ENCODE assay signal across 18 cellular contexts in the genomic region with DNA sequence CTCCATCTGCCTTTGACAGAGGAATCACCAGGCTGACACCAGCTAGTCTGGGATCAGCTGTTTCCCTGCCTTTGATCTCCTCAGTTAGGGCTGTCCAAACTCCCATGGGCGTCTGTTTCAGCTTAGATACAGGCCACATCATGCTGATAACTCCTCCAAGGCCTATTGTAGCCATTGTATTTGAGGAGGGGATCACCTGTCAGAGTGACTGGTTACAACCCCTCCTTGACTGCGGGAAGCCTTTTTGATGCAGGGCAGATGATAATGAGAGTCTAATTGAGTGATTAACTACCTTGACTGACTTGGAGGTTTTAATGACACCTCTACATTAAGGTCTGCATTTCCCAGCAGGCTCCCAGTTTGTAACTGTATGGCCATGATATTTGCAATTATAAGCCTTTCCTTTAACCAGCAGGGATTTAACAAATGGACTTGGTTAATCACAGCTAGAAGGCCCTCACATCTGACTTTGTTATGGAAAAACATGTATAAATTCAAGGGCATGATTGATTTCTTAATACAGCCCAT.
DNase-seq lines count a peak whose midpoint lies in the region; ATAC-seq, FAIRE-seq and TF ChIP-seq lines count a peak whose summit lies in the region.
"Had no signal": no experiment of that assay in that cellular context is flagged by ENCODE, and none has a peak within 500 bp of the region (broad histone marks: within the 10 kb centered on the region; RNA-seq: fewer than 3 reads in every experiment).

No MANE protein-coding gene starts in this region.

- no peak overlapping the region for H2AFZ ChIP-seq in H1 (ENCODE audit: low read length)
- H2AFZ ChIP-seq in neuron (ENCODE audit: low read depth, low read length) = no peak overlapping the region

- H3K23me2 ChIP-seq in H1 (ENCODE audit: low read depth, low read length) = no peaks in the 10 kb centered on the region; the same call in 1 of the 2 replicates

- ATAC-seq in GM21447 (IDR thresholded peaks at IDR 0.05; ENCODE audit: unreplicated experiment) (no peak), HG03095 (IDR thresholded peaks at IDR 0.05; ENCODE audit: unreplicated experiment) (no peak)
- ATAC-seq: heart left ventricle, left lung had no signal

- no peak overlapping the region for H2BK20ac ChIP-seq in H1 (ENCODE audit: low read length)

- no peak overlapping the region for H2BK15ac ChIP-seq in H1 (ENCODE audit: low read length)

- H2AK5ac ChIP-seq in H1 (ENCODE audit: low read depth, low read length) = no peak overlapping the region

- H3K36me3 ChIP-seq in HUES6 (ENCODE audit: control insufficient read depth, insufficient read depth, low read length) (no peaks in the 10 kb centered on the region), H1 (ENCODE audit: control insufficient read depth in 2 of 4, insufficient read depth in 4 of 4, low read length in 3 of 4) (no peaks in the 10 kb centered on the region), neuron (ENCODE audit: insufficient read depth, low read length) (no peaks in the 10 kb centered on the region), colonic mucosa (no peaks in the 10 kb centered on the region), kidney (ENCODE audit: control insufficient read depth in 1 of 2, insufficient read depth in 2 of 2, low read length in 2 of 2) (no peaks in the 10 kb centered on the region)
- H3K36me3 ChIP-seq: esophagus muscularis mucosa, heart left ventricle, left lung, SJCRH30 had no signal

- H2BK120ac ChIP-seq in H1 (replicated peaks; ENCODE audit: low read depth, low read length) = no peak overlapping the region

- no peaks in the 10 kb centered on the region for H3K79me1 ChIP-seq in H1 (ENCODE audit: low read depth, low read length)

- H3K23ac ChIP-seq in H1 (ENCODE audit: insufficient read length) = no peak overlapping the region

- DNase-seq in NCI-H2081 treated with DMSO at 0.1 percent for 48 hours (lab: John Stamatoyannopoulos, UW) = peak; percentile 99
- peak; percentile 76 to 88 for DNase-seq in H1 (ENCODE audit: low read depth in 1 of 2, low spot score in 2 of 2)
- DNase-seq in colonic mucosa = no peak
- DNase-seq in kidney = no peak
- DNase-seq: activated CD4-positive, alpha-beta T cell treated with anti-CD3 and anti-CD28 coated beads for 4 hours; activated CD8-positive, alpha-beta memory T cell treated with anti-CD3 and anti-CD28 coated beads, Interleukin-2, amount 50 U/mL, for 48 hours; activated naive CD4-positive, alpha-beta T cell treated with Interleukin-2 at 50 U/mL for 16 hours; DMS53; heart left ventricle; left lung; OCI-M1; SJCRH30; substantia nigra had no signal

- no peaks in the 10 kb centered on the region; the same call in 1 of the 2 replicates for H3K9me3 ChIP-seq in HUES6 (ENCODE audit: control insufficient read depth, insufficient read depth, low read depth, low read length)
- no peaks in the 10 kb centered on the region for H3K9me3 ChIP-seq in H1 (ENCODE audit: insufficient read depth in 2 of 2, low read depth in 1 of 2, low read length in 1 of 2)
- no peaks in the 10 kb centered on the region for H3K9me3 ChIP-seq in neuron (ENCODE audit: low read length)
- H3K9me3 ChIP-seq in colonic mucosa = no peaks in the 10 kb centered on the region
- H3K9me3 ChIP-seq in kidney (ENCODE audit: control insufficient read depth in 1 of 2, low read length in 2 of 2) = no peaks in the 10 kb centered on the region
- H3K9me3 ChIP-seq: esophagus muscularis mucosa, heart left ventricle, left lung, SJCRH30 had no signal

- no peak overlapping the region for H2BK5ac ChIP-seq in H1 (ENCODE audit: low read depth, low read length)

- no peak overlapping the region for H3K4ac ChIP-seq in H1 (replicated peaks; ENCODE audit: insufficient read length, low read depth, low read length)

- H4K91ac ChIP-seq in H1 (replicated peaks; ENCODE audit: insufficient read length, low read length) = no peak overlapping the region

- H3K27ac ChIP-seq in HUES6 (ENCODE audit: low read depth, low read length) (peak overlapping the region; percentile 64; the same call in 1 of the 2 replicates), H1 (ENCODE audit: low read depth, low read length) (no peak overlapping the region), colonic mucosa (no peak overlapping the region), kidney (ENCODE audit: low read depth in 2 of 2, low read length in 2 of 2) (no peak overlapping the region)
- H3K27ac ChIP-seq: esophagus muscularis mucosa, heart left ventricle, left lung, SJCRH30 had no signal

- WGBS in H1 (ENCODE audit: extremely low coverage in 1 of 2, insufficient coverage in 1 of 2, insufficient read length in 1 of 2, insufficient replicate concordance in 2 of 2, low coverage in 1 of 2, low lambda C conversion rate in 2 of 2, missing lambda C conversion rate in 1 of 2), 2 experiments = 0% methylated on average over 2 of the region's 2 CpGs; no CpG with 5 or more reads in 1 of the 2 experiments

- peak; percentile 3 to 13; a peak in 1 of 4 replicates for TF ChIP-seq RAD21 in H1 (IDR thresholded peaks at IDR 0.05 in 1 of 2, conservative IDR thresholded peaks at IDR 0.05 in 1 of 2; ENCODE audit: low read depth in 2 of 2, low read length in 2 of 2)

- CTCF ChIA-PET in H1 (lab: Charles Lee; ENCODE audit: partially characterized antibody) = no interaction called here

- TF ChIP-seq EP300 in H1 (IDR thresholded peaks at IDR 0.05; ENCODE audit: borderline replicate concordance in 1 of 2, low read depth in 2 of 2, low read length in 2 of 2) = peak; percentile 33 to 93; a peak in 1 of 3 replicates

- H3K79me2 ChIP-seq in H1 (ENCODE audit: control insufficient read depth in 1 of 2, insufficient read depth in 2 of 2, low read length in 2 of 2) = no peaks in the 10 kb centered on the region

- H4K8ac ChIP-seq in H1 (ENCODE audit: extremely low read depth, insufficient read depth, low read length) = no peak overlapping the region

- H3K4me3 ChIP-seq in HUES6 (ENCODE audit: low read depth, low read length) (peak overlapping the region; percentile 27; the same call in 1 of the 2 replicates), H1 (ENCODE audit: extremely low read depth in 1 of 4, insufficient read depth in 2 of 4, low read depth in 3 of 4, low read length in 4 of 4) (peak overlapping the region in 1 of 4 experiments; percentile 37; a peak in 1 of 8 replicates), neuron (ENCODE audit: low read length) (peak overlapping the region; percentile 19), colonic mucosa (no peak overlapping the region), kidney (ENCODE audit: low read length in 2 of 2) (no peak overlapping the region)
- H3K4me3 ChIP-seq: esophagus muscularis mucosa, heart left ventricle, left lung, SJCRH30 had no signal

- FAIRE-seq in H1 (lab: Jason Lieb, UNC) (peak; percentile 100), kidney (lab: Jason Lieb, UNC) (no peak)

- H3K14ac ChIP-seq in H1 (ENCODE audit: insufficient read length) = no peak overlapping the region

- H3K9ac ChIP-seq in HUES6 (ENCODE audit: low read length) (peak overlapping the region; percentile 56), H1 (replicated peaks in 1 of 4; ENCODE audit: extremely low read depth in 1 of 4, low read depth in 3 of 4, low read length in 3 of 4) (no peak overlapping the region), colonic mucosa (ENCODE audit: low read depth in 2 of 2, low read length in 2 of 2) (no peak overlapping the region), kidney (ENCODE audit: low read length in 2 of 2) (no peak overlapping the region)

- POLR2A ChIA-PET in H1 (lab: Charles Lee; ENCODE audit: partially characterized antibody) = interaction anchor here (1.6 kb wide), 1 partner anchor 10 kb away, joined by 3 read pairs; no protein-coding TSS in a partner anchor

- TF ChIP-seq CTCF in H1 (IDR thresholded peaks at IDR 0.05; ENCODE audit: control extremely low read depth in 1 of 3, insufficient read depth in 1 of 3, low read depth in 1 of 3, low read length in 3 of 3) (no peak), colonic mucosa (IDR thresholded peaks at IDR 0.05) (no peak), kidney (IDR thresholded peaks at IDR 0.05; ENCODE audit: borderline replicate concordance, extremely low read depth, insufficient read depth) (no peak)

- H3K27me3 ChIP-seq in HUES6 (ENCODE audit: control insufficient read depth, insufficient read depth, low read length) (peaks cover 69% of the 10 kb centered on the region), H1 (replicated peaks in 1 of 4; ENCODE audit: control insufficient read depth in 3 of 4, extremely low read depth in 1 of 4, insufficient read depth in 3 of 4, low read length in 3 of 4) (peaks cover 14 to 56% (median 38%) of the 10 kb centered on the region in 4 experiments), neuron (ENCODE audit: insufficient read depth, low read length) (no peaks in the 10 kb centered on the region), colonic mucosa (no peaks in the 10 kb centered on the region)
- H3K27me3 ChIP-seq: esophagus muscularis mucosa, heart left ventricle, left lung had no signal

- peak overlapping the region; percentile 32 to 54; a peak in 3 of 4 replicates for H3K4me2 ChIP-seq in H1 (ENCODE audit: insufficient read depth in 1 of 2, low read depth in 2 of 2, low read length in 2 of 2)

- no peak overlapping the region for H2BK12ac ChIP-seq in H1 (ENCODE audit: low read depth, low read length)

- TF ChIP-seq POLR2A in H1 (IDR thresholded peaks at IDR 0.05; ENCODE audit: control extremely low read depth in 1 of 2, low read depth in 2 of 2, low read length in 2 of 2) = no peak

- intact Hi-C loops in colonic mucosa (cut with DNase I) = no loop called here
- intact Hi-C loops in kidney (cut with DNase I) = no loop called here

- H3K4me1 ChIP-seq in HUES6 (ENCODE audit: control insufficient read depth, insufficient read depth, low read length) (peaks cover 22% of the 10 kb centered on the region), H1 (replicated peaks in 1 of 4; ENCODE audit: control insufficient read depth in 3 of 4, insufficient read depth in 4 of 4, low read length in 3 of 4) (peaks cover 0 to 11% (median 2%) of the 10 kb centered on the region in 4 experiments; a peak in 2 of 7 replicates), neuron (ENCODE audit: insufficient read depth, low read length) (peaks cover 30% of the 10 kb centered on the region), colonic mucosa (no peaks in the 10 kb centered on the region), kidney (ENCODE audit: control insufficient read depth in 1 of 2, insufficient read depth in 1 of 2, low read depth in 1 of 2, low read length in 2 of 2) (no peaks in the 10 kb centered on the region)
- H3K4me1 ChIP-seq: esophagus muscularis mucosa, heart left ventricle, left lung, SJCRH30 had no signal

- no peak overlapping the region for H4K5ac ChIP-seq in H1 (ENCODE audit: insufficient read length, low read depth, low read length)

- peaks cover 2 to 5% of the 10 kb centered on the region in 2 experiments for H4K20me1 ChIP-seq in H1 (replicated peaks in 1 of 2; ENCODE audit: control insufficient read depth in 1 of 2, insufficient read depth in 2 of 2, low read length in 2 of 2)

- H3K18ac ChIP-seq in H1 (ENCODE audit: extremely low read depth, low read length) = no peak overlapping the region

- no peak overlapping the region for H3K56ac ChIP-seq in H1 (replicated peaks; ENCODE audit: insufficient read length, low read depth, low read length)

TF ChIP-seq in H1, 55 proteins besides CTCF, POLR2A, EP300 and RAD21 (continues in another document):
- TF ChIP-seq SP2 (IDR thresholded peaks at IDR 0.05; ENCODE audit: low read length) (no peak), BACH1 (IDR thresholded peaks at IDR 0.05; ENCODE audit: low read length) (no peak), POLR2AphosphoS5 (IDR thresholded peaks at IDR 0.05; ENCODE audit: low read depth, low read length) (peak; percentile 100)

Comparison
In these comparisons a context has a peak if more than half of its experiments do, and no peak if none do; other contexts are left out.
1. H3K4me3 ChIP-seq: peak in HUES6 (single experiment) and neuron (single experiment); none in colonic mucosa (single experiment) and kidney (0 of 2).
2. DNase-seq: peak in NCI-H2081 treated with DMSO at 0.1 percent for 48 hours (single experiment) and H1 (2 of 2); none in colonic mucosa (single experiment) and kidney (single experiment).